21 cellular contexts compared by ENCODE assay signal in genomic region chr9:114905160-114905940, GRCh38. TPM values are rescaled to one million over a fixed set of nuclear protein-coding genes. Genes with fewer than 3 reads are reported as not detected.
DNase-seq lines count a peak whose midpoint lies in the region; ATAC-seq and TF ChIP-seq lines count a peak whose summit lies in the region.
"Had no signal": no experiment of that assay in that cellular context is flagged by ENCODE, and none has a peak within 500 bp of the region (broad histone marks: within the 10 kb centered on the region; RNA-seq: fewer than 3 reads in every experiment).

No MANE protein-coding gene starts in this region.

- peak overlapping the region; percentile 63 for H3K27ac Mint-ChIP-seq in activated CD4-positive, alpha-beta T cell treated with anti-CD3 and anti-CD28 coated beads, Interleukin-2, amount 10 ng/mL, durations not matched to agents 7 days and 5 days
- H3K27ac Mint-ChIP-seq: T-helper 17 cell, WTC11 had no signal

- H3K4me3 Mint-ChIP-seq in activated CD4-positive, alpha-beta T cell treated with anti-CD3 and anti-CD28 coated beads, Interleukin-2, amount 10 ng/mL, durations not matched to agents 7 days and 5 days, result peak overlapping the region; percentile 75
- H3K4me3 Mint-ChIP-seq: brain, WTC11 had no signal

- POLR2A ChIA-PET in activated CD4-positive, alpha-beta T cell treated with anti-CD3 and anti-CD28 coated beads, Interleukin-2, amount 10 ng/mL, durations not matched to agents 7 days and 5 days (lab: Charles Lee), result no interaction called here

- H3K36me3 ChIP-seq in lower lobe of right lung, result no peaks in the 10 kb centered on the region
- H3K36me3 ChIP-seq: colonic mucosa, stomach had no signal

- H3K27me3 ChIP-seq in lower lobe of right lung (ENCODE audit: low read depth), result no peaks in the 10 kb centered on the region
- H3K27me3 ChIP-seq: colonic mucosa, stomach had no signal

- peaks cover 32% of the 10 kb centered on the region for H3K4me1 ChIP-seq in lower lobe of right lung

- no peaks in the 10 kb centered on the region for H3K27me3 Mint-ChIP-seq in activated CD4-positive, alpha-beta T cell treated with anti-CD3 and anti-CD28 coated beads, Interleukin-2, amount 10 ng/mL, durations not matched to agents 7 days and 5 days
- H3K27me3 Mint-ChIP-seq: T-helper 17 cell had no signal

- no peaks in the 10 kb centered on the region for H3K9me3 ChIP-seq in lower lobe of right lung
- H3K9me3 ChIP-seq: colonic mucosa, stomach had no signal

- CTCF ChIA-PET in activated CD4-positive, alpha-beta T cell treated with anti-CD3 and anti-CD28 coated beads, Interleukin-2, amount 10 ng/mL, durations not matched to agents 7 days and 5 days (lab: Charles Lee), result interaction anchor here (0.8 to 3.1 kb wide), 8 partner anchors 9 to 520 kb away, joined by 3 to 26 read pairs (median 6); partner anchors contain the start of gene TEX48

- peaks cover 42% of the 10 kb centered on the region for H3K36me3 Mint-ChIP-seq in activated CD4-positive, alpha-beta T cell treated with anti-CD3 and anti-CD28 coated beads, Interleukin-2, amount 10 ng/mL, durations not matched to agents 7 days and 5 days (ENCODE audit: low read depth)
- H3K36me3 Mint-ChIP-seq: brain, WTC11 had no signal

- ATAC-seq in lower lobe of right lung (peak; percentile 37 to 51), HG02571 (IDR thresholded peaks at IDR 0.05; ENCODE audit: unreplicated experiment) (no peak)
- ATAC-seq: left lobe of liver, right cardiac atrium, Right ventricle myocardium inferior, T-helper 17 cell, WTC11 had no signal

- DNase-seq in activated CD4-positive, alpha-beta T cell treated with anti-CD3 and anti-CD28 coated beads, Interleukin-2, amount 10 ng/mL, durations not matched to agents 7 days and 5 days, result no peak
- no peak for DNase-seq in activated CD4-positive, alpha-beta T cell treated with anti-CD3 and anti-CD28 coated beads for 4 hours
- DNase-seq in NCI-H1105 treated with DMSO at 0.1 percent for 48 hours (lab: John Stamatoyannopoulos, UW), result peak; percentile 79
- DNase-seq in NCI-H524 treated with DMSO at 0.1 percent for 48 hours (lab: John Stamatoyannopoulos, UW), result peak; percentile 29
- DNase-seq in lower lobe of right lung, result no peak
- no peak for DNase-seq in SHP77 treated with DMSO at 0.1 percent for 48 hours (lab: John Stamatoyannopoulos, UW)
- DNase-seq in SW 1271 (lab: John Stamatoyannopoulos, UW), result no peak
- DNase-seq: ACHN; activated naive CD4-positive, alpha-beta T cell treated with anti-CD3 and anti-CD28 coated beads, Interleukin-2, amount 50 U/mL, for 16 hours; colonic mucosa; NCI-H2029 treated with DMSO at 0.1 percent for 48 hours; occipital lobe; right cardiac atrium; stomach; T-helper 17 cell had no signal

- intact Hi-C loops in lower lobe of right lung (cut with DNase I), result no loop called here

- peaks cover 23% of the 10 kb centered on the region for H3K9me3 Mint-ChIP-seq in activated CD4-positive, alpha-beta T cell treated with anti-CD3 and anti-CD28 coated beads, Interleukin-2, amount 10 ng/mL, durations not matched to agents 7 days and 5 days
- H3K9me3 Mint-ChIP-seq: brain, WTC11 had no signal

- no peak for TF ChIP-seq CTCF in lower lobe of right lung (IDR thresholded peaks at IDR 0.05)

- no peak overlapping the region for H3K27ac ChIP-seq in lower lobe of right lung
- H3K27ac ChIP-seq: colonic mucosa, stomach had no signal

- H3K4me1 Mint-ChIP-seq in activated CD4-positive, alpha-beta T cell treated with anti-CD3 and anti-CD28 coated beads, Interleukin-2, amount 10 ng/mL, durations not matched to agents 7 days and 5 days, result peaks cover 43% of the 10 kb centered on the region

- H3K4me3 ChIP-seq in lower lobe of right lung, result no peak overlapping the region
- H3K4me3 ChIP-seq: colonic mucosa, stomach had no signal

RNA-seq across cellular contexts. Expression of gene TNFSF8, which starts 25.0 kb away (rescaled TPM):
- total RNA-seq in activated CD4-positive, alpha-beta T cell treated with anti-CD3 and anti-CD28 coated beads, Interleukin-2, amount 10 ng/mL, durations not matched to agents 7 days and 5 days, result 10 to 100 TPM; 76.2 to 88.8 TPM
- total RNA-seq in lower lobe of right lung, result 3.5 TPM
- total RNA-seq: LHCN-M2, WTC11 had no signal

Comparison
In these comparisons a context has a peak if more than half of its experiments do, and no peak if none do; other contexts are left out.
1. DNase-seq: peak in NCI-H1105 treated with DMSO at 0.1 percent for 48 hours (single experiment) and NCI-H524 treated with DMSO at 0.1 percent for 48 hours (single experiment); none in activated CD4-positive, alpha-beta T cell treated with anti-CD3 and anti-CD28 coated beads, Interleukin-2, amount 10 ng/mL, durations not matched to agents 7 days and 5 days (single experiment), activated CD4-positive, alpha-beta T cell treated with anti-CD3 and anti-CD28 coated beads for 4 hours (0 of 2), lower lobe of right lung (single experiment), SHP77 treated with DMSO at 0.1 percent for 48 hours (single experiment) and SW 1271 (0 of 2).
2. RNA of gene TNFSF8, which starts 25.0 kb away (total RNA-seq): 76.2 to 88.8 TPM in activated CD4-positive, alpha-beta T cell treated with anti-CD3 and anti-CD28 coated beads, Interleukin-2, amount 10 ng/mL, durations not matched to agents 7 days and 5 days; 3.5 TPM in lower lobe of right lung (single experiment); every median in the first group is over 10 times any median in the second.